In genomic region chr11:65884716-65885092, GRCh38 we compare ENCODE assay signal across 9 cellular contexts. TPM values are rescaled to one million over a fixed set of nuclear protein-coding genes. Genes with fewer than 3 reads are reported as not detected.
A peak's percentile ranks its signal among the peaks of the same experiment; 100 is the strongest.
DNase-seq lines count a peak whose midpoint lies in the region; ATAC-seq and TF ChIP-seq lines count a peak whose summit lies in the region.
"Had no signal": no experiment of that assay in that cellular context is flagged by ENCODE, and none has a peak within 500 bp of the region (broad histone marks: within the 10 kb centered on the region; RNA-seq: fewer than 3 reads in every experiment).

No MANE protein-coding gene starts in this region.

- intact Hi-C loops in A673 (cut with micrococcal nuclease; ENCODE audit: unreplicated experiment) = loop anchor here (1.0 kb wide), 1 partner anchor 105 kb away; no protein-coding TSS in a partner anchor
- intact Hi-C loops in activated B cell treated with CpG ODN at 0.5 μM for 24 hours (cut with micrococcal nuclease) = loop anchor here (1.0 to 10.0 kb wide), 4 partner anchors 24 to 250 kb away; partner anchors contain the start of gene MUS81

- POLR2A ChIA-PET in A673 (lab: Charles Lee; ENCODE audit: low non-redundant PET) (interaction anchor here (0.5 to 0.9 kb wide), 2 partner anchors 18 to 1536 kb away, joined by 3 to 13 read pairs; no protein-coding TSS in a partner anchor), activated B cell treated with CpG ODN at 0.5 μM for 24 hours (lab: Charles Lee) (interaction anchor here (0.6 to 11.8 kb wide), 20 partner anchors 9 to 360 kb away, joined by 3 to 340 read pairs (median 5); partner anchors contain the start of genes BANF1, C11orf68, CFL1 and DRAP1)

- no peak overlapping the region for H3K27ac ChIP-seq in A673 (ENCODE audit: low read depth, low read length, poor library complexity, severe bottlenecking)

- peak overlapping the region; percentile 32 for H3K4me3 Mint-ChIP-seq in activated B cell treated with CpG ODN at 0.5 μM for 24 hours

- no peaks in the 10 kb centered on the region for H3K9me3 Mint-ChIP-seq in activated B cell treated with CpG ODN at 0.5 μM for 24 hours

- no peaks in the 10 kb centered on the region for H3K27me3 ChIP-seq in A673 (replicated peaks; ENCODE audit: insufficient read depth, low read depth, low read length, poor library complexity)

- no peaks in the 10 kb centered on the region for H3K9me3 ChIP-seq in A673 (ENCODE audit: low read depth, low read length, poor library complexity, severe bottlenecking)

- CTCF ChIA-PET in A673 (lab: Charles Lee) = interaction anchor here (0.6 to 2.3 kb wide), 11 partner anchors 11 to 946 kb away, joined by 3 to 16 read pairs (median 5); partner anchors contain the start of genes FOSL1 and MUS81
- CTCF ChIA-PET in activated B cell treated with CpG ODN at 0.5 μM for 24 hours (lab: Charles Lee) = interaction anchor here (0.6 to 4.0 kb wide), 40 partner anchors 8 to 343 kb away, joined by 3 to 67 read pairs (median 5); partner anchors contain the start of genes AP5B1, BANF1, EIF1AD and FOSL1

- peaks cover 55% of the 10 kb centered on the region for H3K4me1 Mint-ChIP-seq in activated B cell treated with CpG ODN at 0.5 μM for 24 hours

- H3K36me3 ChIP-seq in A673 (ENCODE audit: insufficient read depth, low read length, poor library complexity, severe bottlenecking) = peaks cover 48% of the 10 kb centered on the region

- ATAC-seq in GM18909 (IDR thresholded peaks at IDR 0.05; ENCODE audit: poor library complexity, unreplicated experiment) = peak; percentile 28
- ATAC-seq in activated B cell treated with CpG ODN at 0.5 μM for 24 hours (ENCODE audit: low read depth) = peak; percentile 45
- ATAC-seq in GM21390 (IDR thresholded peaks at IDR 0.05; ENCODE audit: unreplicated experiment) = no peak

- H3K36me3 Mint-ChIP-seq in activated B cell treated with CpG ODN at 0.5 μM for 24 hours (ENCODE audit: low read depth) = peaks cover 49% of the 10 kb centered on the region

- DNase-seq in A673 (ENCODE audit: low spot score) (peak; percentile 84), NCI-H2227 (lab: John Stamatoyannopoulos, UW; ENCODE audit: unreplicated experiment) (peak; percentile 87), activated B cell treated with CpG ODN at 0.5 μM for 24 hours (peak; percentile 80), cardiac fibroblast (ENCODE audit: low read depth in 2 of 2) (peak; percentile 78 to 84), kidney tubule cell (ENCODE audit: low spot score) (peak; percentile 81)
- peak; percentile 84 for DNase-seq in stimulated activated CD4-positive, alpha-beta T cell treated with anti-CD3 and anti-CD28 coated beads, Interleukin-4, amount 100 ng/mL, for 1 hour

- TF ChIP-seq CTCF in A673 (conservative IDR thresholded peaks at IDR 0.05; ENCODE audit: low read depth, low read length) (peak; percentile 100), activated B cell treated with CpG ODN at 0.5 μM for 24 hours (IDR thresholded peaks at IDR 0.05) (no peak), cardiac fibroblast (IDR thresholded peaks at IDR 0.05; ENCODE audit: low read depth, low read length) (peak; percentile 99)

- peak overlapping the region; percentile 69 for H3K27ac Mint-ChIP-seq in activated B cell treated with CpG ODN at 0.5 μM for 24 hours

- H3K4me1 ChIP-seq in A673 (ENCODE audit: insufficient read depth, low read length, poor library complexity, severe bottlenecking) = peaks cover 14% of the 10 kb centered on the region

- BruUV-seq in A673 (replicated peaks; lab: Mats Ljungman, UMichigan) = no TSS peak

- H3K27me3 Mint-ChIP-seq in activated B cell treated with CpG ODN at 0.5 μM for 24 hours = no peaks in the 10 kb centered on the region

- no peak overlapping the region for H3K4me3 ChIP-seq in A673 (ENCODE audit: low read depth, low read length, poor library complexity, severe bottlenecking)
- no peak overlapping the region for H3K4me3 ChIP-seq in cardiac fibroblast (replicated peaks in 1 of 2; ENCODE audit: low read depth in 2 of 2, low read length in 2 of 2)

RNA-seq across cellular contexts. Expression of gene FIBP, which starts 3.6 kb away (rescaled TPM):
- total RNA-seq in A673 (2021) (98.5 and 116 TPM in 2 replicates), activated B cell treated with CpG ODN at 0.5 μM for 24 hours (74.5 and 76.5 TPM in 2 replicates)

RNA-seq across cellular contexts. Expression of gene CTSW, which starts 5.1 kb away (rescaled TPM):
- total RNA-seq in A673 (2021) (not detected in 2 replicates), activated B cell treated with CpG ODN at 0.5 μM for 24 hours (0.59 and 0.93 TPM in 2 replicates)
- total RNA-seq: pulmonary artery endothelial cell had no signal

RNA-seq across cellular contexts. Expression of gene CCDC85B, which starts 5.8 kb away (rescaled TPM):
- total RNA-seq in A673 (2021) (32.3 and 32.9 TPM in 2 replicates), activated B cell treated with CpG ODN at 0.5 μM for 24 hours (21.6 and 23.4 TPM in 2 replicates)

RNA-seq across cellular contexts. Expression of gene EFEMP2, which starts 12.1 kb away (rescaled TPM):
- total RNA-seq in A673 (2021) = 31.2 and 37.6 TPM in 2 replicates
- 3.8 and 6.3 TPM in 2 replicates for total RNA-seq in activated B cell treated with CpG ODN at 0.5 μM for 24 hours

RNA-seq across cellular contexts. Expression of gene FOSL1, which starts 15.5 kb away (rescaled TPM):
- total RNA-seq in A673 (2021) (12.6 and 29.0 TPM in 2 replicates), activated B cell treated with CpG ODN at 0.5 μM for 24 hours (1.0 and 1.4 TPM in 2 replicates)
